19 cellular contexts compared by ENCODE assay signal in genomic region chr4:57369446-57369845, GRCh38.
A peak's percentile ranks its signal among the peaks of the same experiment; 100 is the strongest.
DNase-seq lines count a peak whose midpoint lies in the region; ATAC-seq lines count a peak whose summit lies in the region.
"Had no signal": no experiment of that assay in that cellular context is flagged by ENCODE, and none has a peak within 500 bp of the region (broad histone marks: within the 10 kb centered on the region; RNA-seq: fewer than 3 reads in every experiment).

No MANE protein-coding gene starts in this region.

- DNase-seq in HT1080 (ENCODE audit: low read depth), result peak; percentile 13
- peak; percentile 50 for DNase-seq in RPMI7951 (ENCODE audit: low read depth)
- peak; percentile 12 for DNase-seq in astrocyte of the hippocampus (ENCODE audit: low read depth, low spot score)
- DNase-seq in renal cortical epithelial cell (ENCODE audit: low read depth), result peak; percentile 6
- no peak for DNase-seq in NCI-H748 treated with DMSO at 0.1 percent for 48 hours (lab: John Stamatoyannopoulos, UW)
- no peak for DNase-seq in glomerular visceral epithelial cell (ENCODE audit: extremely low spot score)
- DNase-seq: C1 segment of cervical spinal cord; CD4-positive, CD25-positive, alpha-beta regulatory T cell; CD8-positive, alpha-beta memory T cell; COR-L47; DMS 273 treated with DMSO at 0.1 percent for 48 hours; DMS53; DND-41; EL; HFFc6 had no signal

- no peak for ATAC-seq in activated CD4-positive, CD25-positive, alpha-beta regulatory T cell treated with anti-CD3 and anti-CD28 coated beads, Interleukin-2, amount 50 U/mL, for 24 hours
- ATAC-seq: GM23338, HCT116, HepG2 had no signal

Comparison
In these comparisons a context has a peak if more than half of its experiments do, and no peak if none do; other contexts are left out.
1. DNase-seq: peak in HT1080 (single experiment), RPMI7951 (single experiment), astrocyte of the hippocampus (single experiment) and renal cortical epithelial cell (single experiment); none in NCI-H748 treated with DMSO at 0.1 percent for 48 hours (single experiment) and glomerular visceral epithelial cell (single experiment).